5 cellular contexts compared by ENCODE assay signal in the genomic region with DNA sequence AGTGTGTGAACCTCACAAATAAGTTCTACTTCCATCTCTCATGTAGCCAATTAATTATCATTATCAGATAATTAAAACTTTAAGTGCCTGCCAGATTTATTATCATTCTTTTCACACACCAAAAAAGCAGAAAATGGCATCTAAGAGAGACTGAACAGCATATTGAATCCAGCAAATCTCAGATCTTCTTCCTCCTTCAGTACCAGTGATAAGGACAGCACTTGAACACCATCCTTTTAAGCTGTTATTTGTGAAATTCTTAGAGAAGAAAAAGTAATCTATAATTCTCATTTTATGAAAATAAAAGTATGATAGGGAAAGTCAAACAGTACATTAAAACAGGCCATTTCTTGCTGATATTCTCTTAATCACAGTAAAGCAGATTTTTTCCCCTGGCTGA.
"Had no signal": no experiment of that assay in that cellular context is flagged by ENCODE, and none has a peak within 500 bp of the region (broad histone marks: within the 10 kb centered on the region; RNA-seq: fewer than 3 reads in every experiment).

No MANE protein-coding gene starts in this region.

- DNase-seq: GM23248, H9, HCEC 1CT, IMR-90, KBM-7 had no signal

- H3K4me3 ChIP-seq: GM23248 had no signal

- H3K9ac ChIP-seq: GM23248 had no signal

- H3K4me3 Mint-ChIP-seq: H9 had no signal

- H2AFZ ChIP-seq: GM23248 had no signal

- H3K27ac ChIP-seq: GM23248 had no signal
